ENCODE assay signal across 8 cellular contexts in genomic region chr1:31705080-31705866, GRCh38. TPM values are rescaled to one million over a fixed set of nuclear protein-coding genes. Genes with fewer than 3 reads are reported as not detected.
DNase-seq lines count a peak whose midpoint lies in the region; ATAC-seq and TF ChIP-seq lines count a peak whose summit lies in the region.

No MANE protein-coding gene starts in this region.

- H3K36me3 ChIP-seq in hepatocyte (replicated peaks; ENCODE audit: insufficient read depth, low read depth) (no peaks in the 10 kb centered on the region), spleen (no peaks in the 10 kb centered on the region)

- WGBS in hepatocyte (ENCODE audit: low lambda C conversion rate, missing lambda C conversion rate) = 29% methylated on average over 23 of the region's 23 CpGs
- 19 to 33% (median 22%) methylated on average over 10 to 23 of the region's 23 CpGs for WGBS in spleen, 5 donors

- H3K4me1 ChIP-seq in hepatocyte (ENCODE audit: insufficient read depth) (peaks cover 38% of the 10 kb centered on the region), spleen (peaks cover 4 to 78% (median 49%) of the 10 kb centered on the region in 6 donors)

- H3K4me2 ChIP-seq in hepatocyte = peak overlapping the region; percentile 76

- no peak overlapping the region for H2AFZ ChIP-seq in hepatocyte

- H3K27ac Mint-ChIP-seq in activated naive CD4-positive, alpha-beta T cell treated with anti-CD3 and anti-CD28 coated beads, Interleukin-2, amount 50 U/mL, for 72 hours = no peak overlapping the region

- H3K9me3 ChIP-seq in hepatocyte (ENCODE audit: low read depth) (no peaks in the 10 kb centered on the region), spleen (no peaks in the 10 kb centered on the region)

- no peaks in the 10 kb centered on the region for H3K27me3 ChIP-seq in hepatocyte
- peaks cover 0 to 42% (median 12%) of the 10 kb centered on the region in 7 donors for H3K27me3 ChIP-seq in spleen (replicated peaks in 1 of 7)

- H3K27ac ChIP-seq in hepatocyte (peak overlapping the region; percentile 95), spleen (peak overlapping the region in 3 of 8 donors; percentile 56 to 71 (median 58))

- H4K20me1 ChIP-seq in hepatocyte (ENCODE audit: insufficient read depth, poor library complexity, severe bottlenecking) = no peaks in the 10 kb centered on the region

- intact Hi-C loops in spleen (cut with DNase I; ENCODE audit: low total_unique reads) = no loop called here

- H3K36me3 Mint-ChIP-seq in activated naive CD4-positive, alpha-beta T cell treated with anti-CD3 and anti-CD28 coated beads, Interleukin-2, amount 50 U/mL, for 72 hours = no peaks in the 10 kb centered on the region

- no peaks in the 10 kb centered on the region for H3K9me3 Mint-ChIP-seq in activated naive CD4-positive, alpha-beta T cell treated with anti-CD3 and anti-CD28 coated beads, Interleukin-2, amount 50 U/mL, for 72 hours

- TF ChIP-seq POLR2A in spleen (IDR thresholded peaks at IDR 0.05) = no peak

- H3K79me2 ChIP-seq in hepatocyte = peaks cover 24% of the 10 kb centered on the region

- TF ChIP-seq CTCF in GM12873 (IDR thresholded peaks at IDR 0.05; ENCODE audit: insufficient read depth, low read depth, low read length, missing control alignments) = peak; percentile 44
- peak; percentile 46 for TF ChIP-seq CTCF in hepatocyte (IDR thresholded peaks at IDR 0.05; ENCODE audit: poor library complexity)
- peak in 2 of 11 experiments; percentile 28 to 36 for TF ChIP-seq CTCF in spleen (IDR thresholded peaks at IDR 0.05 in 8 of 11, conservative IDR thresholded peaks at IDR 0.05 in 3 of 11)

- no peaks in the 10 kb centered on the region for H3K9me2 ChIP-seq in hepatocyte (replicated peaks; ENCODE audit: insufficient read depth)

- ATAC-seq in activated naive CD4-positive, alpha-beta T cell treated with anti-CD3 and anti-CD28 coated beads, Interleukin-2, amount 50 U/mL, for 72 hours = peak; percentile 84 to 86

- no peak overlapping the region for H3K4me3 ChIP-seq in hepatocyte
- peak overlapping the region in 1 of 8 donors; percentile 50 for H3K4me3 ChIP-seq in spleen

- DNase-seq in RPMI8226 (peak; percentile 89), hepatocyte (ENCODE audit: low spot score) (peak; percentile 91), spleen (peak; percentile 81), NCI-H1048 (lab: John Stamatoyannopoulos, UW) (no peak), NCI-H146 (lab: John Stamatoyannopoulos, UW) (no peak), NCI-H2107 (lab: John Stamatoyannopoulos, UW) (no peak)
- DNase-seq in activated naive CD4-positive, alpha-beta T cell treated with anti-CD3 and anti-CD28 coated beads, Interleukin-2, amount 50 U/mL, for 72 hours (ENCODE audit: low spot score in 2 of 2) = peak; percentile 70 to 79

RNA-seq across cellular contexts. Expression of gene COL16A1, which starts 1.5 kb away (rescaled TPM):
- total RNA-seq in activated naive CD4-positive, alpha-beta T cell treated with anti-CD3 and anti-CD28 coated beads, Interleukin-2, amount 50 U/mL, for 72 hours = under 1 TPM in 1 of 2 donors, not detected in 1; 0.21 TPM
- total RNA-seq in hepatocyte = 95.1 and 127 TPM in 2 replicates
- 90.2 and 116 TPM in 2 replicates for polyA plus RNA-seq in hepatocyte
- total RNA-seq in spleen = 10 to 100 TPM in 5 of 7 donors, 1 to 10 TPM in 2; 4.7 to 22.0 (median 12.4) TPM
- 10 to 100 TPM in 2 of 3 donors, 1 to 10 TPM in 1; 9.5 to 25.6 (median 14.4) TPM for polyA plus RNA-seq in spleen

RNA-seq across cellular contexts. Expression of gene ADGRB2, which starts 58.9 kb away (rescaled TPM):
- 1 to 10 TPM in 1 of 2 donors, under 1 TPM in 1; 0.49 to 1.1 TPM for total RNA-seq in activated naive CD4-positive, alpha-beta T cell treated with anti-CD3 and anti-CD28 coated beads, Interleukin-2, amount 50 U/mL, for 72 hours
- total RNA-seq in hepatocyte = 6.0 and 10.5 TPM in 2 replicates
- 7.7 and 7.8 TPM in 2 replicates for polyA plus RNA-seq in hepatocyte
- total RNA-seq in spleen = 1 to 10 TPM in 5 of 7 donors, under 1 TPM in 2; 0.82 to 5.1 (median 2.7) TPM
- polyA plus RNA-seq in spleen = 1 to 10 TPM in 1 of 3 donors, under 1 TPM in 2; 0.52 to 1.4 (median 0.57) TPM

Comparison
In these comparisons a context has a peak if more than half of its experiments do, and no peak if none do; other contexts are left out.
1. DNase-seq: peak in RPMI8226 (single experiment), activated naive CD4-positive, alpha-beta T cell treated with anti-CD3 and anti-CD28 coated beads, Interleukin-2, amount 50 U/mL, for 72 hours (2 of 2), hepatocyte (single experiment) and spleen (single experiment); none in NCI-H1048 (single experiment), NCI-H146 (single experiment) and NCI-H2107 (single experiment).
2. RNA of gene COL16A1, which starts 1.5 kb away (total RNA-seq): 95.1 to 127 TPM in hepatocyte and 4.7 to 22.0 TPM in spleen; 0.21 TPM in activated naive CD4-positive, alpha-beta T cell treated with anti-CD3 and anti-CD28 coated beads, Interleukin-2, amount 50 U/mL, for 72 hours; every median in the first group is over 4 times any median in the second.